ENCODE assay signal across 35 cellular contexts in genomic region chrX:136656596-136656995, GRCh38. TPM values are rescaled to one million over a fixed set of nuclear protein-coding genes. Genes with fewer than 3 reads are reported as not detected.
DNase-seq lines count a peak whose midpoint lies in the region; ATAC-seq, FAIRE-seq and TF ChIP-seq lines count a peak whose summit lies in the region.
"Had no signal": no experiment of that assay in that cellular context is flagged by ENCODE, and none has a peak within 500 bp of the region (broad histone marks: within the 10 kb centered on the region; RNA-seq: fewer than 3 reads in every experiment).

No MANE protein-coding gene starts in this region.

- peak; percentile 39 for FAIRE-seq in astrocyte (lab: Jason Lieb, UNC)
- FAIRE-seq: A549, urothelium cell line had no signal

- ATAC-seq in activated CD4-positive, alpha-beta T cell treated with anti-CD3 and anti-CD28 coated beads for 36 hours = peak; percentile 22
- no peak for ATAC-seq in stimulated activated naive CD8-positive, alpha-beta T cell treated with anti-CD3 and anti-CD28 coated beads, Interleukin-15, amount 100 ng/mL, for 72 hours
- ATAC-seq in mucosa of descending colon = no peak
- ATAC-seq: A549; activated CD4-positive, CD25-positive, alpha-beta regulatory T cell treated with anti-CD3 and anti-CD28 coated beads, Interleukin-2, amount 50 U/mL, for 24 hours; esophagus mucosa; heart left ventricle; right lobe of liver had no signal

- POLR2A ChIA-PET in activated CD4-positive, alpha-beta T cell treated with anti-CD3 and anti-CD28 coated beads for 36 hours (lab: Charles Lee) = interaction anchor here (2.7 kb wide), 1 partner anchor 10 kb away, joined by 8 read pairs; no protein-coding TSS in a partner anchor

- no peaks in the 10 kb centered on the region for H3K27me3 ChIP-seq in astrocyte (ENCODE audit: insufficient read depth, low read length)
- H3K27me3 ChIP-seq: adrenal gland, heart left ventricle, right lobe of liver, spleen, stomach had no signal

- DNase-seq in activated CD4-positive, alpha-beta T cell treated with anti-CD3 and anti-CD28 coated beads for 36 hours = no peak
- no peak for DNase-seq in activated CD4-positive, alpha-beta T cell treated with anti-CD3 and anti-CD28 coated beads, Interleukin-2, amount 50 U/mL, for 1 hour
- DNase-seq in stimulated activated naive CD8-positive, alpha-beta T cell treated with anti-CD3 and anti-CD28 coated beads, Interleukin-15, amount 100 ng/mL, for 72 hours = no peak
- DNase-seq in astrocyte (ENCODE audit: low read depth) (no peak), mucosa of descending colon (no peak), RKO (ENCODE audit: low spot score) (no peak), mucosa of gallbladder (ENCODE audit: low spot score) (no peak)
- DNase-seq: adrenal gland; foreskin fibroblast; GOT3; heart left ventricle; HFFc6; IMR-90; islet precursor cell; left ventricle myocardium inferior; mesendoderm; NCI-H1048; NCI-H1694; NCI-H510A; occipital lobe; OCI-M1; right lobe of liver; spleen; stimulated activated CD4-positive, alpha-beta T cell treated with anti-CD3 and anti-CD28 coated beads, Interleukin-2, amount 100 ng/mL, for 24 hours; stomach had no signal

- H3K9me3 ChIP-seq in astrocyte (ENCODE audit: insufficient read depth, low read depth, low read length) (no peaks in the 10 kb centered on the region), mucosa of descending colon (no peaks in the 10 kb centered on the region)
- H3K9me3 ChIP-seq: A549, adrenal gland, heart left ventricle, left ventricle myocardium inferior, prostate gland, right lobe of liver, spleen, stomach had no signal

- H3K27me3 Mint-ChIP-seq in activated CD4-positive, alpha-beta T cell treated with anti-CD3 and anti-CD28 coated beads for 36 hours = no peaks in the 10 kb centered on the region
- H3K27me3 Mint-ChIP-seq in stimulated activated naive CD8-positive, alpha-beta T cell treated with anti-CD3 and anti-CD28 coated beads, Interleukin-15, Interleukin-2, amounts not matched to agents 100 ng/mL and 50 ng/mL, for 24 hours = no peaks in the 10 kb centered on the region
- H3K27me3 Mint-ChIP-seq in stimulated activated naive CD8-positive, alpha-beta T cell treated with anti-CD3 and anti-CD28 coated beads, Interleukin-15, amount 100 ng/mL, for 72 hours = no peaks in the 10 kb centered on the region
- H3K27me3 Mint-ChIP-seq in astrocyte (ENCODE audit: low read depth, unreplicated experiment) = no peaks in the 10 kb centered on the region
- H3K27me3 Mint-ChIP-seq: dendritic cell treated with granulocyte-macrophage colony-stimulating factor and Interleukin-4, amounts not matched to agents 40 ng/mL and 50 ng/mL, for 4 days had no signal

- intact Hi-C loops in activated CD4-positive, alpha-beta T cell treated with anti-CD3 and anti-CD28 coated beads for 36 hours (cut with DNase I, micrococcal nuclease) = loop anchor here in 1 of 2 experiments (2.0 to 10.0 kb wide), 2 partner anchors 38 to 1132 kb away; partner anchors contain the start of gene INTS6L
- intact Hi-C loops in mucosa of descending colon (cut with DNase I, micrococcal nuclease) = no loop called here

- TF ChIP-seq CTCF in astrocyte (IDR thresholded peaks at IDR 0.05; ENCODE audit: insufficient read depth, low read depth, low read length) (no peak), mucosa of descending colon (IDR thresholded peaks at IDR 0.05) (no peak)

- no peak overlapping the region for H3K9ac ChIP-seq in astrocyte (ENCODE audit: low read length)

- H3K4me3 Mint-ChIP-seq in activated CD4-positive, alpha-beta T cell treated with anti-CD3 and anti-CD28 coated beads for 36 hours = peak overlapping the region; percentile 96
- H3K4me3 Mint-ChIP-seq in stimulated activated naive CD8-positive, alpha-beta T cell treated with anti-CD3 and anti-CD28 coated beads, Interleukin-15, Interleukin-2, amounts not matched to agents 100 ng/mL and 50 ng/mL, for 24 hours = peak overlapping the region; percentile 34
- no peak overlapping the region for H3K4me3 Mint-ChIP-seq in stimulated activated naive CD8-positive, alpha-beta T cell treated with anti-CD3 and anti-CD28 coated beads, Interleukin-15, amount 100 ng/mL, for 72 hours
- H3K4me3 Mint-ChIP-seq in astrocyte (ENCODE audit: unreplicated experiment) = no peak overlapping the region
- H3K4me3 Mint-ChIP-seq: brain; dendritic cell treated with granulocyte-macrophage colony-stimulating factor and Interleukin-4, amounts not matched to agents 40 ng/mL and 50 ng/mL, for 4 days; HFFc6 had no signal

- no peak overlapping the region for H3K4me3 ChIP-seq in astrocyte (ENCODE audit: insufficient read depth, low read depth, low read length)
- no peak overlapping the region for H3K4me3 ChIP-seq in mucosa of descending colon
- H3K4me3 ChIP-seq: A549, adrenal gland, heart left ventricle, left ventricle myocardium inferior, prostate gland, right lobe of liver, spleen, stomach had no signal

- H3K27ac Mint-ChIP-seq in activated CD4-positive, alpha-beta T cell treated with anti-CD3 and anti-CD28 coated beads for 36 hours = peak overlapping the region; percentile 100
- peak overlapping the region; percentile 68 for H3K27ac Mint-ChIP-seq in stimulated activated naive CD8-positive, alpha-beta T cell treated with anti-CD3 and anti-CD28 coated beads, Interleukin-15, Interleukin-2, amounts not matched to agents 100 ng/mL and 50 ng/mL, for 24 hours
- H3K27ac Mint-ChIP-seq in stimulated activated naive CD8-positive, alpha-beta T cell treated with anti-CD3 and anti-CD28 coated beads, Interleukin-15, amount 100 ng/mL, for 72 hours = no peak overlapping the region
- H3K27ac Mint-ChIP-seq in astrocyte (ENCODE audit: unreplicated experiment) = no peak overlapping the region
- H3K27ac Mint-ChIP-seq: brain; dendritic cell treated with granulocyte-macrophage colony-stimulating factor and Interleukin-4, amounts not matched to agents 40 ng/mL and 50 ng/mL, for 4 days; HFFc6 had no signal

- no peaks in the 10 kb centered on the region for H3K4me1 ChIP-seq in astrocyte (ENCODE audit: insufficient read depth, low read length)
- no peaks in the 10 kb centered on the region for H3K4me1 ChIP-seq in mucosa of descending colon (ENCODE audit: low read depth)
- H3K4me1 ChIP-seq: A549, adrenal gland, heart left ventricle, left ventricle myocardium inferior, prostate gland, right lobe of liver, spleen, stomach had no signal

- no peaks in the 10 kb centered on the region for H3K79me2 ChIP-seq in astrocyte (ENCODE audit: insufficient read depth, low read length)

- H3K9me3 Mint-ChIP-seq in activated CD4-positive, alpha-beta T cell treated with anti-CD3 and anti-CD28 coated beads for 36 hours (ENCODE audit: low read depth) = no peaks in the 10 kb centered on the region
- no peaks in the 10 kb centered on the region for H3K9me3 Mint-ChIP-seq in stimulated activated naive CD8-positive, alpha-beta T cell treated with anti-CD3 and anti-CD28 coated beads, Interleukin-15, Interleukin-2, amounts not matched to agents 100 ng/mL and 50 ng/mL, for 24 hours
- H3K9me3 Mint-ChIP-seq in stimulated activated naive CD8-positive, alpha-beta T cell treated with anti-CD3 and anti-CD28 coated beads, Interleukin-15, amount 100 ng/mL, for 72 hours = peaks cover 0 to 6% of the 10 kb centered on the region in 2 donors
- peaks cover 1% of the 10 kb centered on the region for H3K9me3 Mint-ChIP-seq in astrocyte (ENCODE audit: unreplicated experiment)
- H3K9me3 Mint-ChIP-seq: dendritic cell treated with granulocyte-macrophage colony-stimulating factor and Interleukin-4, amounts not matched to agents 40 ng/mL and 50 ng/mL, for 4 days; HFFc6 had no signal

- H2AFZ ChIP-seq in astrocyte (ENCODE audit: low read depth, low read length) = no peak overlapping the region

- no peak overlapping the region for H3K4me2 ChIP-seq in astrocyte (ENCODE audit: low read length)
- H3K4me2 ChIP-seq: A549 had no signal

- CTCF ChIA-PET in activated CD4-positive, alpha-beta T cell treated with anti-CD3 and anti-CD28 coated beads for 36 hours (lab: Charles Lee) = no interaction called here

- peaks cover 77% of the 10 kb centered on the region for H3K4me1 Mint-ChIP-seq in activated CD4-positive, alpha-beta T cell treated with anti-CD3 and anti-CD28 coated beads for 36 hours
- peaks cover 59% of the 10 kb centered on the region for H3K4me1 Mint-ChIP-seq in stimulated activated naive CD8-positive, alpha-beta T cell treated with anti-CD3 and anti-CD28 coated beads, Interleukin-15, Interleukin-2, amounts not matched to agents 100 ng/mL and 50 ng/mL, for 24 hours (ENCODE audit: low read depth)
- peaks cover 54% of the 10 kb centered on the region for H3K4me1 Mint-ChIP-seq in stimulated activated naive CD8-positive, alpha-beta T cell treated with anti-CD3 and anti-CD28 coated beads, Interleukin-15, amount 100 ng/mL, for 72 hours
- no peaks in the 10 kb centered on the region for H3K4me1 Mint-ChIP-seq in astrocyte (ENCODE audit: low read depth, unreplicated experiment)
- H3K4me1 Mint-ChIP-seq: brain had no signal

- no peaks in the 10 kb centered on the region for H3K36me3 ChIP-seq in astrocyte (ENCODE audit: insufficient read depth, low read length)
- H3K36me3 ChIP-seq in mucosa of descending colon (ENCODE audit: low read depth) = no peaks in the 10 kb centered on the region
- H3K36me3 ChIP-seq: adrenal gland, heart left ventricle, left ventricle myocardium inferior, prostate gland, right lobe of liver, spleen, stomach had no signal

- H3K36me3 Mint-ChIP-seq in activated CD4-positive, alpha-beta T cell treated with anti-CD3 and anti-CD28 coated beads for 36 hours (ENCODE audit: low read depth) = peaks cover 98% of the 10 kb centered on the region
- H3K36me3 Mint-ChIP-seq in stimulated activated naive CD8-positive, alpha-beta T cell treated with anti-CD3 and anti-CD28 coated beads, Interleukin-15, Interleukin-2, amounts not matched to agents 100 ng/mL and 50 ng/mL, for 24 hours (ENCODE audit: low read depth) = peaks cover 75% of the 10 kb centered on the region
- no peaks in the 10 kb centered on the region for H3K36me3 Mint-ChIP-seq in astrocyte (ENCODE audit: low read depth, unreplicated experiment)
- H3K36me3 Mint-ChIP-seq: brain had no signal

- no peaks in the 10 kb centered on the region for H4K20me1 ChIP-seq in astrocyte (ENCODE audit: insufficient read depth, low read length)

- no peak overlapping the region for H3K27ac ChIP-seq in astrocyte (ENCODE audit: low read depth, low read length)
- H3K27ac ChIP-seq: A549, adrenal gland, heart left ventricle, left ventricle myocardium inferior, prostate gland, right lobe of liver, stomach had no signal

RNA-seq across cellular contexts. Expression of gene CD40LG, which starts 8.6 kb away (rescaled TPM):
- 100 to 1,000 TPM; 123 to 146 TPM for total RNA-seq in activated CD4-positive, alpha-beta T cell treated with anti-CD3 and anti-CD28 coated beads for 36 hours
- total RNA-seq in astrocyte (not detected in 2 replicates), mucosa of descending colon (under 1 TPM; 0.22 to 0.43 (median 0.23) TPM), mucosa of gallbladder (2.1 TPM)
- total RNA-seq: esophagus mucosa, HFFc6, IMR-90, left ventricle myocardium inferior, myocyte, occipital lobe, prostate gland, SK-MEL-5 had no signal

Comparison
In these comparisons a context has a peak if more than half of its experiments do, and no peak if none do; other contexts are left out.
1. H3K27ac Mint-ChIP-seq: peak in activated CD4-positive, alpha-beta T cell treated with anti-CD3 and anti-CD28 coated beads for 36 hours (single experiment) and stimulated activated naive CD8-positive, alpha-beta T cell treated with anti-CD3 and anti-CD28 coated beads, Interleukin-15, Interleukin-2, amounts not matched to agents 100 ng/mL and 50 ng/mL, for 24 hours (single experiment); none in stimulated activated naive CD8-positive, alpha-beta T cell treated with anti-CD3 and anti-CD28 coated beads, Interleukin-15, amount 100 ng/mL, for 72 hours (0 of 2) and astrocyte (single experiment).
2. H3K4me3 Mint-ChIP-seq: peak in activated CD4-positive, alpha-beta T cell treated with anti-CD3 and anti-CD28 coated beads for 36 hours (single experiment) and stimulated activated naive CD8-positive, alpha-beta T cell treated with anti-CD3 and anti-CD28 coated beads, Interleukin-15, Interleukin-2, amounts not matched to agents 100 ng/mL and 50 ng/mL, for 24 hours (single experiment); none in stimulated activated naive CD8-positive, alpha-beta T cell treated with anti-CD3 and anti-CD28 coated beads, Interleukin-15, amount 100 ng/mL, for 72 hours (0 of 2) and astrocyte (single experiment).
3. RNA of gene CD40LG, which starts 8.6 kb away (total RNA-seq): 123 to 146 TPM in activated CD4-positive, alpha-beta T cell treated with anti-CD3 and anti-CD28 coated beads for 36 hours; 2.1 TPM in mucosa of gallbladder (single experiment), 0.22 to 0.43 TPM in mucosa of descending colon and not detected in astrocyte; every median in the first group is over 10 times any median in the second.